1 cellular context compared by ENCODE assay signal in genomic region chr3:24136624-24137310, GRCh38.
TF ChIP-seq lines count a peak whose summit lies in the region.

No MANE protein-coding gene starts in this region.

TF ChIP-seq in IMR-90, 13 proteins besides CTCF, POLR2A, EP300 and RAD21 (continued from another document):
- no peak for TF ChIP-seq MXI1 (IDR thresholded peaks at IDR 0.05; ENCODE audit: borderline replicate concordance, low read depth, low read length)
- no peak for TF ChIP-seq CHD1 (IDR thresholded peaks at IDR 0.05; ENCODE audit: low read depth, low read length)
- TF ChIP-seq MAZ (IDR thresholded peaks at IDR 0.05; ENCODE audit: borderline replicate concordance, low read depth, low read length): no peak
- TF ChIP-seq NFE2L2 (IDR thresholded peaks at IDR 0.05; ENCODE audit: low read depth, low read length): no peak
- no peak for TF ChIP-seq MAFK (IDR thresholded peaks at IDR 0.05; ENCODE audit: low read depth, low read length)
- TF ChIP-seq, protein P1, sequence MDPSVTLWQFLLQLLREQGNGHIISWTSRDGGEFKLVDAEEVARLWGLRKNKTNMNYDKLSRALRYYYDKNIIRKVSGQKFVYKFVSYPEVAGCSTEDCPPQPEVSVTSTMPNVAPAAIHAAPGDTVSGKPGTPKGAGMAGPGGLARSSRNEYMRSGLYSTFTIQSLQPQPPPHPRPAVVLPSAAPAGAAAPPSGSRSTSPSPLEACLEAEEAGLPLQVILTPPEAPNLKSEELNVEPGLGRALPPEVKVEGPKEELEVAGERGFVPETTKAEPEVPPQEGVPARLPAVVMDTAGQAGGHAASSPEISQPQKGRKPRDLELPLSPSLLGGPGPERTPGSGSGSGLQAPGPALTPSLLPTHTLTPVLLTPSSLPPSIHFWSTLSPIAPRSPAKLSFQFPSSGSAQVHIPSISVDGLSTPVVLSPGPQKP (IDR thresholded peaks at IDR 0.05; ENCODE audit: borderline replicate concordance, low read depth, low read length): no peak
- TF ChIP-seq RFX5 (IDR thresholded peaks at IDR 0.05; ENCODE audit: low read depth, low read length): no peak
- no peak for TF ChIP-seq SMC3 (IDR thresholded peaks at IDR 0.05; ENCODE audit: low read depth, low read length)
